Comparison of ENCODE assay signal across 15 cellular contexts in genomic region chr10:125034671-125035070, GRCh38.
A peak's percentile ranks its signal among the peaks of the same experiment; 100 is the strongest.
DNase-seq lines count a peak whose midpoint lies in the region; ATAC-seq and TF ChIP-seq lines count a peak whose summit lies in the region.
"Had no signal": no experiment of that assay in that cellular context is flagged by ENCODE, and none has a peak within 500 bp of the region (broad histone marks: within the 10 kb centered on the region; RNA-seq: fewer than 3 reads in every experiment).

No MANE protein-coding gene starts in this region.

- H3K27ac ChIP-seq in foreskin keratinocyte (peak overlapping the region; percentile 53), thoracic aorta (peak overlapping the region in 1 of 2 donors; percentile 17), heart left ventricle (no peak overlapping the region)

- no peak for TF ChIP-seq CTCF in foreskin keratinocyte (conservative IDR thresholded peaks at IDR 0.05)
- no peak for TF ChIP-seq CTCF in thoracic aorta (IDR thresholded peaks at IDR 0.05)
- TF ChIP-seq CTCF in heart left ventricle (IDR thresholded peaks at IDR 0.05) = no peak

- TF ChIP-seq POLR2A in heart left ventricle (IDR thresholded peaks at IDR 0.05) = no peak

- peaks cover 31% of the 10 kb centered on the region for H3K4me1 ChIP-seq in adipocyte (ENCODE audit: control insufficient read depth, insufficient read depth, low read length)
- H3K4me1 ChIP-seq in foreskin keratinocyte = peaks cover 28% of the 10 kb centered on the region
- H3K4me1 ChIP-seq in thoracic aorta (ENCODE audit: control insufficient read depth in 1 of 2, low read depth in 2 of 2) = peaks cover 30 to 86% of the 10 kb centered on the region in 2 donors
- peaks cover 6 to 74% (median 41%) of the 10 kb centered on the region in 12 donors for H3K4me1 ChIP-seq in heart left ventricle

- no peak overlapping the region for H3K9ac ChIP-seq in adipocyte (ENCODE audit: low read length)

- intact Hi-C loops in heart left ventricle (cut with DNase I) = loop anchor here in 2 of 10 donors (5.0 kb wide), 1 partner anchor 32 kb away; no protein-coding TSS in a partner anchor

- peak overlapping the region; percentile 10 for H3K4me3 ChIP-seq in adipocyte (ENCODE audit: low read length)
- H3K4me3 ChIP-seq in thoracic aorta = peak overlapping the region; percentile 6
- no peak overlapping the region for H3K4me3 ChIP-seq in heart left ventricle
- H3K4me3 ChIP-seq: mucosa of descending colon had no signal

- WGBS in heart left ventricle, 4 donors = 79 to 81% (median 80%) methylated on average over 4 of the region's 4 CpGs

- DNase-seq in HCEC 1CT (peak; percentile 10), adipocyte (ENCODE audit: low read depth) (peak; percentile 62), foreskin keratinocyte (no peak), thoracic aorta (ENCODE audit: low spot score) (no peak), hypothalamus (lab: John Stamatoyannopoulos, UW) (no peak), NCI-H82 treated with DMSO at 0.1 percent for 48 hours (lab: John Stamatoyannopoulos, UW; ENCODE audit: unreplicated experiment) (no peak), heart left ventricle (no peak)
- DNase-seq: activated CD4-positive, alpha-beta T cell treated with anti-CD3 and anti-CD28 coated beads, Interleukin-2, amount 50 U/mL, for 48 hours; activated T-cell treated with anti-CD3 and anti-CD28 coated beads, Interleukin-2, amount 50 U/mL, for 72 hours; COR-L47; dorsolateral prefrontal cortex; mucosa of descending colon; MV-4-11; NCI-H2107; stimulated activated CD4-positive, alpha-beta T cell treated with anti-CD3 and anti-CD28 coated beads, Interleukin-15, amount 100 ng/mL, for 24 hours had no signal

- H3K36me3 ChIP-seq in adipocyte (ENCODE audit: control insufficient read depth, insufficient read depth, low read length, severe bottlenecking) (no peaks in the 10 kb centered on the region), thoracic aorta (no peaks in the 10 kb centered on the region), heart left ventricle (peaks cover 0 to 24% (median 5%) of the 10 kb centered on the region in 9 donors)

- ATAC-seq in foreskin keratinocyte (no peak), thoracic aorta (ENCODE audit: insufficient number of reproducible peaks, low FRiP score, low read depth) (no peak), heart left ventricle (no peak)
- ATAC-seq: activated T-cell treated with anti-CD3 and anti-CD28 coated beads, Interleukin-2, amount 50 U/mL, for 72 hours; mucosa of descending colon had no signal

- H3K9me3 ChIP-seq in adipocyte (ENCODE audit: control insufficient read depth, low read length) (no peaks in the 10 kb centered on the region), thoracic aorta (no peaks in the 10 kb centered on the region), heart left ventricle (no peaks in the 10 kb centered on the region)
- H3K9me3 ChIP-seq: mucosa of descending colon had no signal

- H3K27me3 ChIP-seq in adipocyte (replicated peaks; ENCODE audit: control insufficient read depth, insufficient read depth, low read length) = no peaks in the 10 kb centered on the region
- H3K27me3 ChIP-seq in foreskin keratinocyte = no peaks in the 10 kb centered on the region
- no peaks in the 10 kb centered on the region for H3K27me3 ChIP-seq in thoracic aorta (replicated peaks; ENCODE audit: insufficient read depth)
- H3K27me3 ChIP-seq in heart left ventricle = no peaks in the 10 kb centered on the region
- H3K27me3 ChIP-seq: dorsolateral prefrontal cortex had no signal

Comparison
In these comparisons a context has a peak if more than half of its experiments do, and no peak if none do; other contexts are left out.
1. DNase-seq: peak in HCEC 1CT (single experiment) and adipocyte (single experiment); none in foreskin keratinocyte (0 of 2), thoracic aorta (single experiment), hypothalamus (0 of 51), NCI-H82 treated with DMSO at 0.1 percent for 48 hours (single experiment) and heart left ventricle (0 of 5).
2. H3K4me3 ChIP-seq: peak in adipocyte (single experiment) and thoracic aorta (single experiment); none in heart left ventricle (0 of 12).